In the genomic region with DNA sequence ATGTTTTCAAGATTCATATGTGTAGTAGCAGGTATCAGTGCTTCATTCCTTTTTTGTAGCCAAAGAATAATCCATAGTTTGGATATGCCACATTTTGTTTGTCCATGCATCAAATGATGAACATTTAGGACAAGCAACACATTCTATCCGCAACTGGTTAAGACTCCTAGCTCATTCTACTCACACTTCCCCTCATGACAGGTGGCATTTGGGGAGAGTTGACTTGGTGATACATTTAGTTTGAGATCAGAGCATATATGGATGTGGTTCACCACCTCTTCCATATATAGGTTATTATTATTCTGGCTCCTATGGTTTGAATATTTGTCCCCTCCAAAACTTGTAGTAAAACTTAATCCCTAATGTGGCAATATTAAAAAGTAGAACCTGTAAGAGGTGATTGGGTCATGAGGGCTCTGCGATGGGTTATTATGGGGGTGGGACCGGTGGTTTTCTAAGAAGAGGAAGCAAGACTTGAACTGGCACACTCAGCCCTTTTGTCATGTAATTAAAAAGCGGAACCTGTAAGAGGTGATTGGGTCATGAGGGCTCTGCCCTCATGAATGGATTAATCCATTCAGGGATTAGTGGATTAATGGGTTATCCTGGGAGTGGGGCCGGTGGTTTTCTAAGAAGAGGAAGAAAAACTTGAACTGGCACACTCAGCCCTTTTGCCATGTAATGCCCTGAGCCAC, we compare ENCODE assay signal across 26 cellular contexts.
DNase-seq lines count a peak whose midpoint lies in the region; ATAC-seq and TF ChIP-seq lines count a peak whose summit lies in the region.
"Had no signal": no experiment of that assay in that cellular context is flagged by ENCODE, and none has a peak within 500 bp of the region (broad histone marks: within the 10 kb centered on the region; RNA-seq: fewer than 3 reads in every experiment).

No MANE protein-coding gene starts in this region.

- no peaks in the 10 kb centered on the region for H3K36me3 Mint-ChIP-seq in activated CD8-positive, alpha-beta memory T cell treated with anti-CD3 and anti-CD28 coated beads, Interleukin-2, amount 10 ng/mL, durations not matched to agents 7 days and 5 days
- H3K36me3 Mint-ChIP-seq: activated naive CD8-positive, alpha-beta T cell treated with anti-CD3 and anti-CD28 coated beads for 36 hours had no signal

- ATAC-seq in lower lobe of right lung (peak; percentile 56 to 59), HG02798 (IDR thresholded peaks at IDR 0.05; ENCODE audit: poor library complexity, unreplicated experiment) (no peak), HG02852 (IDR thresholded peaks at IDR 0.05; ENCODE audit: unreplicated experiment) (no peak)
- no peak for ATAC-seq in activated CD8-positive, alpha-beta memory T cell treated with anti-CD3 and anti-CD28 coated beads, Interleukin-2, amount 10 ng/mL, durations not matched to agents 7 days and 5 days

- H3K27me3 ChIP-seq in lower lobe of right lung (ENCODE audit: low read depth), result no peaks in the 10 kb centered on the region
- H3K27me3 ChIP-seq: BLaER1 treated with 17β-estradiol and CSF1 and Interleukin-3, amounts not matched to agents 10 nM and 100 nM; testis; vagina had no signal

- peaks cover 5% of the 10 kb centered on the region for H3K27me3 Mint-ChIP-seq in activated CD8-positive, alpha-beta memory T cell treated with anti-CD3 and anti-CD28 coated beads, Interleukin-2, amount 10 ng/mL, durations not matched to agents 7 days and 5 days

- intact Hi-C loops in lower lobe of right lung (cut with DNase I), result no loop called here

- DNase-seq in AML-193 (lab: John Stamatoyannopoulos, UW) (peak; percentile 89 to 92), Kasumi-1 (lab: John Stamatoyannopoulos, UW) (peak; percentile 23 to 57), SIG-M5 (lab: John Stamatoyannopoulos, UW) (peak; percentile 65), lower lobe of right lung (no peak)
- DNase-seq in stimulated activated CD4-positive, alpha-beta T cell treated with anti-CD3 and anti-CD28 coated beads, Interleukin-4, amount 100 ng/mL, for 1 hour, result no peak
- DNase-seq in activated CD8-positive, alpha-beta memory T cell treated with anti-CD3 and anti-CD28 coated beads, Interleukin-2, amount 10 ng/mL, durations not matched to agents 7 days and 5 days, result no peak
- DNase-seq: activated CD4-positive, alpha-beta memory T cell treated with anti-CD3 and anti-CD28 coated beads, Interleukin-2, amount 10 ng/mL, durations not matched to agents 7 days and 5 days; activated CD4-positive, CD25-positive, alpha-beta regulatory T cell treated with anti-CD3 and anti-CD28 coated beads, Interleukin-2, amount 50 U/mL, for 72 hours; activated effector memory CD4-positive, alpha-beta T cell treated with Interleukin-2 at 50 U/mL for 16 hours; activated naive CD8-positive, alpha-beta T cell treated with anti-CD3 and anti-CD28 coated beads for 36 hours; Calu3; caudate nucleus; glutamatergic neuron; mammary epithelial cell; NCI-H1417 treated with DMSO at 0.1 percent for 48 hours; NCI-H510A; spleen; stimulated activated CD4-positive, alpha-beta T cell treated with anti-CD3 and anti-CD28 coated beads, Interleukin-2, amount 100 ng/mL, for 48 hours; stimulated activated naive CD4-positive, alpha-beta T cell; testis had no signal

- H3K36me3 ChIP-seq in lower lobe of right lung, result no peaks in the 10 kb centered on the region
- H3K36me3 ChIP-seq: BLaER1 treated with 17β-estradiol and CSF1 and Interleukin-3, amounts not matched to agents 10 nM and 100 nM; HAP-1; spleen; vagina had no signal

- no peak for TF ChIP-seq CTCF in lower lobe of right lung (IDR thresholded peaks at IDR 0.05)

- no peaks in the 10 kb centered on the region for H3K4me1 Mint-ChIP-seq in activated CD8-positive, alpha-beta memory T cell treated with anti-CD3 and anti-CD28 coated beads, Interleukin-2, amount 10 ng/mL, durations not matched to agents 7 days and 5 days
- H3K4me1 Mint-ChIP-seq: activated CD4-positive, alpha-beta memory T cell treated with anti-CD3 and anti-CD28 coated beads, Interleukin-2, amount 10 ng/mL, durations not matched to agents 7 days and 5 days; activated naive CD8-positive, alpha-beta T cell treated with anti-CD3 and anti-CD28 coated beads for 36 hours had no signal

- H3K27ac Mint-ChIP-seq in activated CD8-positive, alpha-beta memory T cell treated with anti-CD3 and anti-CD28 coated beads, Interleukin-2, amount 10 ng/mL, durations not matched to agents 7 days and 5 days, result no peak overlapping the region
- H3K27ac Mint-ChIP-seq: activated CD4-positive, alpha-beta memory T cell treated with anti-CD3 and anti-CD28 coated beads, Interleukin-2, amount 10 ng/mL, durations not matched to agents 7 days and 5 days; activated naive CD8-positive, alpha-beta T cell treated with anti-CD3 and anti-CD28 coated beads for 36 hours had no signal

- CTCF ChIA-PET in activated CD8-positive, alpha-beta memory T cell treated with anti-CD3 and anti-CD28 coated beads, Interleukin-2, amount 10 ng/mL, durations not matched to agents 7 days and 5 days (lab: Charles Lee), result no interaction called here

- H3K27ac ChIP-seq in lower lobe of right lung, result no peak overlapping the region
- H3K27ac ChIP-seq: RWPE1, testis, vagina had no signal

- no peaks in the 10 kb centered on the region for H3K9me3 Mint-ChIP-seq in activated CD8-positive, alpha-beta memory T cell treated with anti-CD3 and anti-CD28 coated beads, Interleukin-2, amount 10 ng/mL, durations not matched to agents 7 days and 5 days (ENCODE audit: low read depth)
- H3K9me3 Mint-ChIP-seq: activated CD4-positive, alpha-beta memory T cell treated with anti-CD3 and anti-CD28 coated beads, Interleukin-2, amount 10 ng/mL, durations not matched to agents 7 days and 5 days; activated naive CD8-positive, alpha-beta T cell treated with anti-CD3 and anti-CD28 coated beads for 36 hours had no signal

- no peak overlapping the region for H3K4me3 Mint-ChIP-seq in activated CD8-positive, alpha-beta memory T cell treated with anti-CD3 and anti-CD28 coated beads, Interleukin-2, amount 10 ng/mL, durations not matched to agents 7 days and 5 days
- H3K4me3 Mint-ChIP-seq: activated CD4-positive, alpha-beta memory T cell treated with anti-CD3 and anti-CD28 coated beads, Interleukin-2, amount 10 ng/mL, durations not matched to agents 7 days and 5 days; activated naive CD8-positive, alpha-beta T cell treated with anti-CD3 and anti-CD28 coated beads for 36 hours had no signal

- no peak overlapping the region for H3K4me3 ChIP-seq in lower lobe of right lung
- H3K4me3 ChIP-seq: BLaER1 treated with 17β-estradiol and CSF1 and Interleukin-3, amounts not matched to agents 10 nM and 100 nM; HAP-1; spleen; testis; vagina had no signal

- no peaks in the 10 kb centered on the region for H3K4me1 ChIP-seq in lower lobe of right lung
- H3K4me1 ChIP-seq: HAP-1, testis, vagina had no signal

- H3K9me3 ChIP-seq in lower lobe of right lung, result no peaks in the 10 kb centered on the region
- H3K9me3 ChIP-seq: HAP-1, spleen, testis, vagina had no signal

Comparison
In these comparisons a context has a peak if more than half of its experiments do, and no peak if none do; other contexts are left out.
1. DNase-seq: peak in AML-193 (2 of 2), Kasumi-1 (2 of 2) and SIG-M5 (single experiment); none in lower lobe of right lung (single experiment), stimulated activated CD4-positive, alpha-beta T cell treated with anti-CD3 and anti-CD28 coated beads, Interleukin-4, amount 100 ng/mL, for 1 hour (single experiment) and activated CD8-positive, alpha-beta memory T cell treated with anti-CD3 and anti-CD28 coated beads, Interleukin-2, amount 10 ng/mL, durations not matched to agents 7 days and 5 days (single experiment).
2. ATAC-seq: peak in lower lobe of right lung (2 of 2); none in HG02798 (single experiment), activated CD8-positive, alpha-beta memory T cell treated with anti-CD3 and anti-CD28 coated beads, Interleukin-2, amount 10 ng/mL, durations not matched to agents 7 days and 5 days (single experiment) and HG02852 (single experiment).